ENCODE assay signal across 31 cellular contexts in the genomic region with DNA sequence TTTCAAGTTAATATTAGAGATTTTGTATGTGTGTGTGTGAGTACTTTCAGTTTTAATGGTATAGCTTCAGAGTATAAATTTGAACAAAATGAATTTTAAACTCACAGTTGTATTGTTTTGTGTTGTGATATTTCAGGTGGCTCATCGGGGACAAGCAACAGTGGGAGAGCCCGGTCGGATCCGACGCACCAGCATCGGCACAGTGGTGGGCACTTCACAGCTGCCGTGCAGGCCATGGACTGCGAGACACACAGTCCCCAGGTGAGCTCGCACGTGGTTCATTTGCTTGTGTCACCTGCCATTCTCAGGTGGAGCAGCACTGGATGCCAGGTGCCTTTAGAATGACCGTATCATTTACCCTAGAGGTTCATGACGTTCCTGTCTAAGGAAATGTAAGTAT.
"Had no signal": no experiment of that assay in that cellular context is flagged by ENCODE, and none has a peak within 500 bp of the region (broad histone marks: within the 10 kb centered on the region; RNA-seq: fewer than 3 reads in every experiment).

No MANE protein-coding gene starts in this region.

- H3K4me1 ChIP-seq: left lung, lower lobe of right lung, parathyroid adenoma, right atrium auricular region, right lobe of liver, testis, transverse colon, upper lobe of right lung had no signal

- DNase-seq: hypothalamus; immature natural killer cell; kidney; left colon; left lung; lower lobe of right lung; mammary epithelial cell; mesenchymal stem cell; naive thymus-derived CD8-positive, alpha-beta T cell; occipital lobe; right lobe of liver; stimulated activated CD4-positive, alpha-beta T cell treated with anti-CD3 and anti-CD28 coated beads, Interleukin-1b, Interleukin-23, amount 100 ng/mL, for 48 hours; stimulated activated CD4-positive, alpha-beta T cell treated with anti-CD3 and anti-CD28 coated beads, Interleukin-2, amount 100 ng/mL, for 48 hours; stimulated activated CD4-positive, alpha-beta T cell treated with anti-CD3 and anti-CD28 coated beads, Interleukin-4, amount 100 ng/mL, for 4 hours; stimulated activated CD8-positive, alpha-beta memory T cell treated with anti-CD3 and anti-CD28 coated beads, Interleukin-4, amount 100 ng/mL, for 48 hours; stimulated activated naive B cell treated with anti-CD40 and anti-IgM and Interleukin-4, amounts not matched to agents 10 μg/mL and 1 μg/mL and 100 μg/mL, for 72 hours; stimulated activated naive CD8-positive, alpha-beta T cell treated with anti-CD3 and anti-CD28 coated beads, Interleukin-15, Interleukin-2, amounts not matched to agents 100 U/mL and 50 U/mL, for 24 hours; stomach; testis; thyroid gland; transverse colon; upper lobe of right lung had no signal

- H3K9me3 Mint-ChIP-seq: immature natural killer cell; naive thymus-derived CD8-positive, alpha-beta T cell; stimulated activated naive B cell treated with anti-CD40 and anti-IgM and Interleukin-4, amounts not matched to agents 10 μg/mL and 1 μg/mL and 100 μg/mL, for 72 hours had no signal

- H3K4me3 Mint-ChIP-seq: immature natural killer cell; naive thymus-derived CD8-positive, alpha-beta T cell; nephron; neural crest cell; stimulated activated naive B cell treated with anti-CD40 and anti-IgM and Interleukin-4, amounts not matched to agents 10 μg/mL and 1 μg/mL and 100 μg/mL, for 72 hours had no signal

- ATAC-seq: left colon; left lung; lower lobe of right lung; naive thymus-derived CD8-positive, alpha-beta T cell; right lobe of liver; stimulated activated naive B cell treated with anti-CD40 and anti-IgM and Interleukin-4, amounts not matched to agents 10 μg/mL and 1 μg/mL and 100 μg/mL, for 72 hours; stimulated activated naive CD8-positive, alpha-beta T cell treated with anti-CD3 and anti-CD28 coated beads, Interleukin-15, Interleukin-2, amounts not matched to agents 100 U/mL and 50 U/mL, for 24 hours; upper lobe of right lung had no signal

- H3K4me3 ChIP-seq: left lung, lower lobe of right lung, right atrium auricular region, right lobe of liver, smooth muscle cell, stomach, testis, thyroid gland, transverse colon, upper lobe of right lung had no signal

- H3K9ac ChIP-seq: parathyroid adenoma had no signal

- H3K27me3 Mint-ChIP-seq: naive thymus-derived CD8-positive, alpha-beta T cell; progenitor cell of endocrine pancreas; stimulated activated naive B cell treated with anti-CD40 and anti-IgM and Interleukin-4, amounts not matched to agents 10 μg/mL and 1 μg/mL and 100 μg/mL, for 72 hours had no signal

- H3K27ac ChIP-seq: left lung, lower lobe of right lung, neutrophil, parathyroid adenoma, right lobe of liver, stomach, testis, transverse colon, upper lobe of right lung had no signal

- H3K27me3 ChIP-seq: left lung, neutrophil, right atrium auricular region, right lobe of liver, stomach, testis, thyroid gland, transverse colon, upper lobe of right lung had no signal

- FAIRE-seq: islet of Langerhans, kidney, urothelium cell line had no signal

- H3K4me2 ChIP-seq: smooth muscle cell had no signal

- H3K9me3 ChIP-seq: left lung, lower lobe of right lung, neutrophil, right lobe of liver, testis, thyroid gland, transverse colon, upper lobe of right lung had no signal

- H2AFZ ChIP-seq: parathyroid adenoma had no signal

- H3K27ac Mint-ChIP-seq: nephron; stimulated activated naive B cell treated with anti-CD40 and anti-IgM and Interleukin-4, amounts not matched to agents 10 μg/mL and 1 μg/mL and 100 μg/mL, for 72 hours had no signal
